Comparison of ENCODE assay signal across 8 cellular contexts in genomic region chr9:32525506-32525905, GRCh38. TPM values are rescaled to one million over a fixed set of nuclear protein-coding genes. Genes with fewer than 3 reads are reported as not detected.
A peak's percentile ranks its signal among the peaks of the same experiment; 100 is the strongest.
DNase-seq lines count a peak whose midpoint lies in the region; ATAC-seq and TF ChIP-seq lines count a peak whose summit lies in the region.

No MANE protein-coding gene starts in this region.

- peak overlapping the region; percentile 83 to 91 (median 86) for H3K27ac ChIP-seq in sigmoid colon

- no peaks in the 10 kb centered on the region for H3K9me3 Mint-ChIP-seq in activated T-cell treated with anti-CD3 and anti-CD28 coated beads, Interleukin-2, amount 50 U/mL, for 24 hours
- H3K9me3 Mint-ChIP-seq in activated T-helper 17 cell treated with anti-CD3 and anti-CD28 coated beads, Interleukin-2, amount 50 U/mL, for 72 hours, result no peaks in the 10 kb centered on the region

- peaks cover 0 to 33% (median 20%) of the 10 kb centered on the region in 4 donors for H3K4me1 ChIP-seq in sigmoid colon

- H3K27me3 ChIP-seq in sigmoid colon, result no peaks in the 10 kb centered on the region

- H3K27me3 Mint-ChIP-seq in activated T-cell treated with anti-CD3 and anti-CD28 coated beads, Interleukin-2, amount 50 U/mL, for 24 hours, result no peaks in the 10 kb centered on the region
- no peaks in the 10 kb centered on the region for H3K27me3 Mint-ChIP-seq in activated T-helper 17 cell treated with anti-CD3 and anti-CD28 coated beads, Interleukin-2, amount 50 U/mL, for 72 hours

- peak; percentile 15 for ATAC-seq in HG03558 (IDR thresholded peaks at IDR 0.05; ENCODE audit: extremely low read depth, unreplicated experiment)
- peak; percentile 37 for ATAC-seq in activated T-helper 17 cell treated with anti-CD3 and anti-CD28 coated beads, Interleukin-2, amount 50 U/mL, for 72 hours (replicated peaks)
- ATAC-seq in left ventricle myocardium superior, result peak; percentile 42
- no peak for ATAC-seq in HG03439 (IDR thresholded peaks at IDR 0.05; ENCODE audit: unreplicated experiment)

- no peak for TF ChIP-seq CTCF in sigmoid colon (IDR thresholded peaks at IDR 0.05)

- peaks cover 49% of the 10 kb centered on the region for H3K4me1 Mint-ChIP-seq in activated T-cell treated with anti-CD3 and anti-CD28 coated beads, Interleukin-2, amount 50 U/mL, for 24 hours (ENCODE audit: low read depth)
- peaks cover 32% of the 10 kb centered on the region for H3K4me1 Mint-ChIP-seq in activated T-helper 17 cell treated with anti-CD3 and anti-CD28 coated beads, Interleukin-2, amount 50 U/mL, for 72 hours

- no peak for DNase-seq in activated T-cell treated with anti-CD3 and anti-CD28 coated beads, Interleukin-2, amount 50 U/mL, for 24 hours
- no peak for DNase-seq in activated T-cell treated with anti-CD3 and anti-CD28 coated beads, Interleukin-2, amount 50 U/mL, for 48 hours
- DNase-seq in left ventricle myocardium superior, result no peak
- DNase-seq in sigmoid colon, result no peak
- no peak for DNase-seq in activated CD8-positive, alpha-beta memory T cell treated with anti-CD3 and anti-CD28 coated beads, Interleukin-2, amount 50 U/mL, for 4 hours

- H3K4me3 Mint-ChIP-seq in activated T-cell treated with anti-CD3 and anti-CD28 coated beads, Interleukin-2, amount 50 U/mL, for 24 hours, result peak overlapping the region; percentile 91
- H3K4me3 Mint-ChIP-seq in activated T-helper 17 cell treated with anti-CD3 and anti-CD28 coated beads, Interleukin-2, amount 50 U/mL, for 72 hours, result peak overlapping the region; percentile 91

- peaks cover 34% of the 10 kb centered on the region for H3K36me3 Mint-ChIP-seq in activated T-cell treated with anti-CD3 and anti-CD28 coated beads, Interleukin-2, amount 50 U/mL, for 24 hours (ENCODE audit: low read depth)
- no peaks in the 10 kb centered on the region for H3K36me3 Mint-ChIP-seq in activated T-helper 17 cell treated with anti-CD3 and anti-CD28 coated beads, Interleukin-2, amount 50 U/mL, for 72 hours (ENCODE audit: low read depth)

- peak overlapping the region; percentile 55 to 69 (median 62) for H3K4me3 ChIP-seq in sigmoid colon

- no peak for TF ChIP-seq EP300 in sigmoid colon (IDR thresholded peaks at IDR 0.05)

- intact Hi-C loops in left ventricle myocardium superior (cut with micrococcal nuclease), result no loop called here
- intact Hi-C loops in sigmoid colon (cut with DNase I), result no loop called here

- H3K9me3 ChIP-seq in sigmoid colon, result no peaks in the 10 kb centered on the region

- 2% methylated on average over 7 of the region's 7 CpGs for WGBS in sigmoid colon, 2 donors

- H3K27ac Mint-ChIP-seq in activated T-cell treated with anti-CD3 and anti-CD28 coated beads, Interleukin-2, amount 50 U/mL, for 24 hours, result peak overlapping the region; percentile 93
- H3K27ac Mint-ChIP-seq in activated T-helper 17 cell treated with anti-CD3 and anti-CD28 coated beads, Interleukin-2, amount 50 U/mL, for 72 hours, result peak overlapping the region; percentile 72

- no peaks in the 10 kb centered on the region for H3K36me3 ChIP-seq in sigmoid colon

- no peak for TF ChIP-seq POLR2A in sigmoid colon (IDR thresholded peaks at IDR 0.05)

RNA-seq across cellular contexts. Expression of gene RIGI, which starts 0.5 kb away (rescaled TPM):
- total RNA-seq in activated T-helper 17 cell treated with anti-CD3 and anti-CD28 coated beads, Interleukin-2, amount 50 U/mL, for 72 hours, result 1 to 10 TPM; 4.8 to 6.8 TPM
- total RNA-seq in left ventricle myocardium superior (4.5 TPM), sigmoid colon (10 to 100 TPM in 3 of 4 donors, 1 to 10 TPM in 1; 9.4 to 19.6 (median 13.9) TPM)
- 10 to 100 TPM in 1 of 3 donors, 1 to 10 TPM in 2; 4.4 to 11.0 (median 6.0) TPM for polyA plus RNA-seq in sigmoid colon

RNA-seq across cellular contexts. Expression of gene SMIM27, which starts 26.6 kb away (rescaled TPM):
- total RNA-seq in activated T-helper 17 cell treated with anti-CD3 and anti-CD28 coated beads, Interleukin-2, amount 50 U/mL, for 72 hours, result 10 to 100 TPM; 10.5 to 11.8 TPM
- 19.1 TPM for total RNA-seq in left ventricle myocardium superior
- total RNA-seq in sigmoid colon, result 10 to 100 TPM in 1 of 4 donors, 1 to 10 TPM in 3; 1.8 to 10.5 (median 5.0) TPM
- 10 to 100 TPM in 2 of 3 donors, 1 to 10 TPM in 1; 6.6 to 20.4 (median 12.3) TPM for polyA plus RNA-seq in sigmoid colon

RNA-seq across cellular contexts. Expression of gene TOPORS, which starts 26.9 kb away (rescaled TPM):
- total RNA-seq in activated T-helper 17 cell treated with anti-CD3 and anti-CD28 coated beads, Interleukin-2, amount 50 U/mL, for 72 hours, result 10 to 100 TPM; 12.9 to 16.4 TPM
- total RNA-seq in left ventricle myocardium superior (9.4 TPM), sigmoid colon (10 to 100 TPM; 23.5 to 27.5 (median 23.7) TPM)
- polyA plus RNA-seq in sigmoid colon, result 1 to 10 TPM; 7.7 to 9.0 (median 8.1) TPM

RNA-seq across cellular contexts. Expression of gene NDUFB6, which starts 47.5 kb away (rescaled TPM):
- total RNA-seq in activated T-helper 17 cell treated with anti-CD3 and anti-CD28 coated beads, Interleukin-2, amount 50 U/mL, for 72 hours, result 10 to 100 TPM; 39.7 to 50.5 TPM
- total RNA-seq in left ventricle myocardium superior, result 180 TPM
- total RNA-seq in sigmoid colon, result 10 to 100 TPM; 37.7 to 97.6 (median 57.0) TPM
- polyA plus RNA-seq in sigmoid colon, result 10 to 100 TPM; 41.7 to 91.8 (median 66.1) TPM
